ENCODE assay signal across 1 cellular context in the genomic region with DNA sequence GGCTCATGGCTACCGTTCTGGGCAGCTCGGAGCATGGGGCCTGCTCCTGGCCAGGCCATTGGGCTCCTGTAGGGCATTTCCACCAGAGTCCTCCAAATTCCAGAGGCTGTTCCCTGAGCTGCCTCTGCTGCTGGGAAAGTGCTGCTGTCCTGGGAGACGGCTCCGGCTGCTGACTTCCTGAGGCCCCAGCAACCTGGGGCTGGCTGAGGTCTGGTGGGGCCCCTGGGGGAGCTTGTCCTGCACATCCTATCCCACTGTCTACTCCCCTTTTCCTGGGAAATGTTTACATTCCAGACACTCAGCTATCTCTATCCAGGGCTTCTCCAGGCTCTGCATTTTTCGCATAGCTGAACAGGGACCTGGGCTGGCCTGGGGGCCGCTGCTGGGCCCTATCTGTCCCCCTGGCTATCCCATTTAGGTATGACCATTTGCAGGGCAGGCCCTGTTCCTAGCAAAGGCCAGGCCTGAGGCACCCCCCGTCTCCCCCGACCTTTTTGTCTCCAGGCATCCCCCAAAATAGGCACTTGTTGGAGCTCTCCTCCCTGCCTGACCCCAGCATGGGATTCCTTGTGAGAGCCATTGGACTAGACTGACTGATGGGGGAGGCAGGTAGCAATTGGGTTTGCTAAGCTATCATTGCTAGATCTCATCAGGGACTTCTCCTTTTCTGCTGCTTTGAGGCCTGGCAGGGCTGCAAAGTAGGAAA.
A peak's percentile ranks its signal among the peaks of the same experiment; 100 is the strongest.
TF ChIP-seq lines count a peak whose summit lies in the region.

No MANE protein-coding gene starts in this region.

TF ChIP-seq in HepG2, 621 proteins besides CTCF, POLR2A, EP300 and RAD21 (continued from another document and continues in another):
- TF ChIP-seq, protein P1, sequence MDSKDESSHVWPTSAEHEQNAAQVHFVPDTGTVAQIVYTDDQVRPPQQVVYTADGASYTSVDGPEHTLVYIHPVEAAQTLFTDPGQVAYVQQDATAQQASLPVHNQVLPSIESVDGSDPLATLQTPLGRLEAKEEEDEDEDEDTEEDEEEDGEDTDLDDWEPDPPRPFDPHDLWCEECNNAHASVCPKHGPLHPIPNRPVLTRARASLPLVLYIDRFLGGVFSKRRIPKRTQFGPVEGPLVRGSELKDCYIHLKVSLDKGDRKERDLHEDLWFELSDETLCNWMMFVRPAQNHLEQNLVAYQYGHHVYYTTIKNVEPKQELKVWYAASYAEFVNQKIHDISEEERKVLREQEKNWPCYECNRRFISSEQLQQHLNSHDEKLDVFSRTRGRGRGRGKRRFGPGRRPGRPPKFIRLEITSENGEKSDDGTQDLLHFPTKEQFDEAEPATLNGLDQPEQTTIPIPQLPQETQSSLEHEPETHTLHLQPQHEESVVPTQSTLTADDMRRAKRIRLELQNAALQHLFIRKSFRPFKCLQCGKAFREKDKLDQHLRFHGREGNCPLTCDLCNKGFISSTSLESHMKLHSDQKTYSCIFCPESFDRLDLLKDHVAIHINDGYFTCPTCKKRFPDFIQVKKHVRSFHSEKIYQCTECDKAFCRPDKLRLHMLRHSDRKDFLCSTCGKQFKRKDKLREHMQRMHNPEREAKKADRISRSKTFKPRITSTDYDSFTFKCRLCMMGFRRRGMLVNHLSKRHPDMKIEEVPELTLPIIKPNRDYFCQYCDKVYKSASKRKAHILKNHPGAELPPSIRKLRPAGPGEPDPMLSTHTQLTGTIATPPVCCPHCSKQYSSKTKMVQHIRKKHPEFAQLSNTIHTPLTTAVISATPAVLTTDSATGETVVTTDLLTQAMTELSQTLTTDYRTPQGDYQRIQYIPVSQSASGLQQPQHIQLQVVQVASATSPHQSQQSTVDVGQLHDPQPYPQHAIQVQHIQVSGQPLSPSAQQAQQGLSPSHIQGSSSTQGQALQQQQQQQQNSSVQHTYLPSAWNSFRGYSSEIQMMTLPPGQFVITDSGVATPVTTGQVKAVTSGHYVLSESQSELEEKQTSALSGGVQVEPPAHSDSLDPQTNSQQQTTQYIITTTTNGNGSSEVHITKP (CRISPR knock-in tag; IDR thresholded peaks at IDR 0.05; ENCODE audit: low read depth), result no peak
- TF ChIP-seq KDM2A (CRISPR knock-in tag; IDR thresholded peaks at IDR 0.05; ENCODE audit: borderline replicate concordance, low read depth), result peak; percentile 62
- TF ChIP-seq ZNF570 (CRISPR knock-in tag; IDR thresholded peaks at IDR 0.05; ENCODE audit: borderline replicate concordance), result no peak
- TF ChIP-seq ZNF33B (CRISPR knock-in tag; IDR thresholded peaks at IDR 0.05), result no peak
- no peak for TF ChIP-seq ZSCAN12 (CRISPR knock-in tag; IDR thresholded peaks at IDR 0.05)
- TF ChIP-seq, protein P2, sequence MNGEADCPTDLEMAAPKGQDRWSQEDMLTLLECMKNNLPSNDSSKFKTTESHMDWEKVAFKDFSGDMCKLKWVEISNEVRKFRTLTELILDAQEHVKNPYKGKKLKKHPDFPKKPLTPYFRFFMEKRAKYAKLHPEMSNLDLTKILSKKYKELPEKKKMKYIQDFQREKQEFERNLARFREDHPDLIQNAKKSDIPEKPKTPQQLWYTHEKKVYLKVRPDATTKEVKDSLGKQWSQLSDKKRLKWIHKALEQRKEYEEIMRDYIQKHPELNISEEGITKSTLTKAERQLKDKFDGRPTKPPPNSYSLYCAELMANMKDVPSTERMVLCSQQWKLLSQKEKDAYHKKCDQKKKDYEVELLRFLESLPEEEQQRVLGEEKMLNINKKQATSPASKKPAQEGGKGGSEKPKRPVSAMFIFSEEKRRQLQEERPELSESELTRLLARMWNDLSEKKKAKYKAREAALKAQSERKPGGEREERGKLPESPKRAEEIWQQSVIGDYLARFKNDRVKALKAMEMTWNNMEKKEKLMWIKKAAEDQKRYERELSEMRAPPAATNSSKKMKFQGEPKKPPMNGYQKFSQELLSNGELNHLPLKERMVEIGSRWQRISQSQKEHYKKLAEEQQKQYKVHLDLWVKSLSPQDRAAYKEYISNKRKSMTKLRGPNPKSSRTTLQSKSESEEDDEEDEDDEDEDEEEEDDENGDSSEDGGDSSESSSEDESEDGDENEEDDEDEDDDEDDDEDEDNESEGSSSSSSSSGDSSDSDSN (CRISPR knock-in tag; IDR thresholded peaks at IDR 0.05), result peak; percentile 77
- TF ChIP-seq NR2F6 (IDR thresholded peaks at IDR 0.05), result 0 out of 2 replicates have a peak, but pooled peaks have one; percentile 33
- TF ChIP-seq NR2F6 (CRISPR knock-in tag; IDR thresholded peaks at IDR 0.05), result peak; percentile 59; the same call in 1 of the 2 replicates
- no peak for TF ChIP-seq ZNF337 (CRISPR knock-in tag; IDR thresholded peaks at IDR 0.05; ENCODE audit: borderline replicate concordance, low read depth)
- peak; percentile 9; the same call in 1 of the 2 replicates for TF ChIP-seq HNF4G (IDR thresholded peaks at IDR 0.05; ENCODE audit: borderline replicate concordance, low read depth, low read length)
- no peak for TF ChIP-seq HNF4G (CRISPR knock-in tag; IDR thresholded peaks at IDR 0.05; ENCODE audit: borderline replicate concordance, low read depth)
- no peak for TF ChIP-seq SMAD3 (CRISPR knock-in tag; IDR thresholded peaks at IDR 0.05)
- TF ChIP-seq, protein P3, sequence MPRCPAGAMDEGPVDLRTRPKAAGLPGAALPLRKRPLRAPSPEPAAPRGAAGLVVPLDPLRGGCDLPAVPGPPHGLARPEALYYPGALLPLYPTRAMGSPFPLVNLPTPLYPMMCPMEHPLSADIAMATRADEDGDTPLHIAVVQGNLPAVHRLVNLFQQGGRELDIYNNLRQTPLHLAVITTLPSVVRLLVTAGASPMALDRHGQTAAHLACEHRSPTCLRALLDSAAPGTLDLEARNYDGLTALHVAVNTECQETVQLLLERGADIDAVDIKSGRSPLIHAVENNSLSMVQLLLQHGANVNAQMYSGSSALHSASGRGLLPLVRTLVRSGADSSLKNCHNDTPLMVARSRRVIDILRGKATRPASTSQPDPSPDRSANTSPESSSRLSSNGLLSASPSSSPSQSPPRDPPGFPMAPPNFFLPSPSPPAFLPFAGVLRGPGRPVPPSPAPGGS (CRISPR knock-in tag; IDR thresholded peaks at IDR 0.05), result 0 out of 2 replicates have a peak, but pooled peaks have one; percentile 30
- TF ChIP-seq ZNF367 (CRISPR knock-in tag; IDR thresholded peaks at IDR 0.05; ENCODE audit: borderline replicate concordance), result no peak
- no peak for TF ChIP-seq ZFAT (CRISPR knock-in tag; conservative IDR thresholded peaks at IDR 0.05)
- no peak for TF ChIP-seq NR2C2 (CRISPR knock-in tag; IDR thresholded peaks at IDR 0.05; ENCODE audit: borderline replicate concordance)
- TF ChIP-seq, protein P4, sequence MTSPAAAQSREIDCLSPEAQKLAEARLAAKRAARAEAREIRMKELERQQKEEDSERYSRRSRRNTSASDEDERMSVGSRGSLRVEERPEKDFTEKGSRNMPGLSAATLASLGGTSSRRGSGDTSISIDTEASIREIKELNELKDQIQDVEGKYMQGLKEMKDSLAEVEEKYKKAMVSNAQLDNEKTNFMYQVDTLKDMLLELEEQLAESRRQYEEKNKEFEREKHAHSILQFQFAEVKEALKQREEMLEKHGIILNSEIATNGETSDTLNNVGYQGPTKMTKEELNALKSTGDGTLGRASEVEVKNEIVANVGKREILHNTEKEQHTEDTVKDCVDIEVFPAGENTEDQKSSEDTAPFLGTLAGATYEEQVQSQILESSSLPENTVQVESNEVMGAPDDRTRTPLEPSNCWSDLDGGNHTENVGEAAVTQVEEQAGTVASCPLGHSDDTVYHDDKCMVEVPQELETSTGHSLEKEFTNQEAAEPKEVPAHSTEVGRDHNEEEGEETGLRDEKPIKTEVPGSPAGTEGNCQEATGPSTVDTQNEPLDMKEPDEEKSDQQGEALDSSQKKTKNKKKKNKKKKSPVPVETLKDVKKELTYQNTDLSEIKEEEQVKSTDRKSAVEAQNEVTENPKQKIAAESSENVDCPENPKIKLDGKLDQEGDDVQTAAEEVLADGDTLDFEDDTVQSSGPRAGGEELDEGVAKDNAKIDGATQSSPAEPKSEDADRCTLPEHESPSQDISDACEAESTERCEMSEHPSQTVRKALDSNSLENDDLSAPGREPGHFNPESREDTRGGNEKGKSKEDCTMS (CRISPR knock-in tag; conservative IDR thresholded peaks at IDR 0.05), result no peak; the same call in 1 of the 2 replicates
- TF ChIP-seq KDM1A (CRISPR knock-in tag; IDR thresholded peaks at IDR 0.05), result no peak
- TF ChIP-seq, protein P5, sequence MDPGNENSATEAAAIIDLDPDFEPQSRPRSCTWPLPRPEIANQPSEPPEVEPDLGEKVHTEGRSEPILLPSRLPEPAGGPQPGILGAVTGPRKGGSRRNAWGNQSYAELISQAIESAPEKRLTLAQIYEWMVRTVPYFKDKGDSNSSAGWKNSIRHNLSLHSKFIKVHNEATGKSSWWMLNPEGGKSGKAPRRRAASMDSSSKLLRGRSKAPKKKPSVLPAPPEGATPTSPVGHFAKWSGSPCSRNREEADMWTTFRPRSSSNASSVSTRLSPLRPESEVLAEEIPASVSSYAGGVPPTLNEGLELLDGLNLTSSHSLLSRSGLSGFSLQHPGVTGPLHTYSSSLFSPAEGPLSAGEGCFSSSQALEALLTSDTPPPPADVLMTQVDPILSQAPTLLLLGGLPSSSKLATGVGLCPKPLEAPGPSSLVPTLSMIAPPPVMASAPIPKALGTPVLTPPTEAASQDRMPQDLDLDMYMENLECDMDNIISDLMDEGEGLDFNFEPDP (CRISPR knock-in tag; conservative IDR thresholded peaks at IDR 0.05), result no peak
- no peak for TF ChIP-seq ZNF780A (CRISPR knock-in tag; IDR thresholded peaks at IDR 0.05)
- TF ChIP-seq ZNF556 (CRISPR knock-in tag; IDR thresholded peaks at IDR 0.05; ENCODE audit: borderline replicate concordance), result no peak
- TF ChIP-seq ZNF761 (CRISPR knock-in tag; conservative IDR thresholded peaks at IDR 0.05), result 0 out of 2 replicates have a peak, but pooled peaks have one; percentile 67
- peak; percentile 85 for TF ChIP-seq SAP130 (CRISPR knock-in tag; IDR thresholded peaks at IDR 0.05; ENCODE audit: low read depth)
- no peak for TF ChIP-seq SETDB1 (CRISPR knock-in tag; IDR thresholded peaks at IDR 0.05; ENCODE audit: borderline replicate concordance)
- TF ChIP-seq NPAS2 (CRISPR knock-in tag; IDR thresholded peaks at IDR 0.05; ENCODE audit: borderline replicate concordance), result no peak
- peak; percentile 89 for TF ChIP-seq GATAD2A (CRISPR knock-in tag; IDR thresholded peaks at IDR 0.05)
- TF ChIP-seq BORCS8-MEF2B (CRISPR knock-in tag; IDR thresholded peaks at IDR 0.05), result no peak
- TF ChIP-seq SOX5 (CRISPR knock-in tag; IDR thresholded peaks at IDR 0.05; ENCODE audit: borderline replicate concordance), result peak; percentile 51; the same call in 1 of the 2 replicates
- peak; percentile 53 for TF ChIP-seq ZNF614 (CRISPR knock-in tag; IDR thresholded peaks at IDR 0.05; ENCODE audit: borderline replicate concordance)
- no peak for TF ChIP-seq NAIF1 (CRISPR knock-in tag; IDR thresholded peaks at IDR 0.05; ENCODE audit: borderline replicate concordance)
- TF ChIP-seq, protein P6, sequence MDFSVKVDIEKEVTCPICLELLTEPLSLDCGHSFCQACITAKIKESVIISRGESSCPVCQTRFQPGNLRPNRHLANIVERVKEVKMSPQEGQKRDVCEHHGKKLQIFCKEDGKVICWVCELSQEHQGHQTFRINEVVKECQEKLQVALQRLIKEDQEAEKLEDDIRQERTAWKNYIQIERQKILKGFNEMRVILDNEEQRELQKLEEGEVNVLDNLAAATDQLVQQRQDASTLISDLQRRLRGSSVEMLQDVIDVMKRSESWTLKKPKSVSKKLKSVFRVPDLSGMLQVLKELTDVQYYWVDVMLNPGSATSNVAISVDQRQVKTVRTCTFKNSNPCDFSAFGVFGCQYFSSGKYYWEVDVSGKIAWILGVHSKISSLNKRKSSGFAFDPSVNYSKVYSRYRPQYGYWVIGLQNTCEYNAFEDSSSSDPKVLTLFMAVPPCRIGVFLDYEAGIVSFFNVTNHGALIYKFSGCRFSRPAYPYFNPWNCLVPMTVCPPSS (IDR thresholded peaks at IDR 0.05), result no peak
- TF ChIP-seq NCOA1 (CRISPR knock-in tag; IDR thresholded peaks at IDR 0.05), result no peak
- no peak for TF ChIP-seq ZNF432 (CRISPR knock-in tag; IDR thresholded peaks at IDR 0.05; ENCODE audit: borderline replicate concordance)
- no peak for TF ChIP-seq AGO1 (IDR thresholded peaks at IDR 0.05; ENCODE audit: low read depth, low read length, poor library complexity, severe bottlenecking)
- no peak for TF ChIP-seq ZNF260 (CRISPR knock-in tag; IDR thresholded peaks at IDR 0.05; ENCODE audit: borderline replicate concordance, low read depth)
- TF ChIP-seq ZNF7 (CRISPR knock-in tag; IDR thresholded peaks at IDR 0.05), result no peak
- TF ChIP-seq KLF13 (CRISPR knock-in tag; IDR thresholded peaks at IDR 0.05), result no peak
- TF ChIP-seq, protein P7, sequence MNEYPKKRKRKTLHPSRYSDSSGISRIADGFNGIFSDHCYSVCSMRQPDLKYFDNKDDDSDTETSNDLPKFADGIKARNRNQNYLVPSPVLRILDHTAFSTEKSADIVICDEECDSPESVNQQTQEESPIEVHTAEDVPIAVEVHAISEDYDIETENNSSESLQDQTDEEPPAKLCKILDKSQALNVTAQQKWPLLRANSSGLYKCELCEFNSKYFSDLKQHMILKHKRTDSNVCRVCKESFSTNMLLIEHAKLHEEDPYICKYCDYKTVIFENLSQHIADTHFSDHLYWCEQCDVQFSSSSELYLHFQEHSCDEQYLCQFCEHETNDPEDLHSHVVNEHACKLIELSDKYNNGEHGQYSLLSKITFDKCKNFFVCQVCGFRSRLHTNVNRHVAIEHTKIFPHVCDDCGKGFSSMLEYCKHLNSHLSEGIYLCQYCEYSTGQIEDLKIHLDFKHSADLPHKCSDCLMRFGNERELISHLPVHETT (CRISPR knock-in tag; conservative IDR thresholded peaks at IDR 0.05), result no peak
- no peak for TF ChIP-seq ZNF10 (CRISPR knock-in tag; IDR thresholded peaks at IDR 0.05; ENCODE audit: borderline replicate concordance, low read depth)
- TF ChIP-seq, protein P8, sequence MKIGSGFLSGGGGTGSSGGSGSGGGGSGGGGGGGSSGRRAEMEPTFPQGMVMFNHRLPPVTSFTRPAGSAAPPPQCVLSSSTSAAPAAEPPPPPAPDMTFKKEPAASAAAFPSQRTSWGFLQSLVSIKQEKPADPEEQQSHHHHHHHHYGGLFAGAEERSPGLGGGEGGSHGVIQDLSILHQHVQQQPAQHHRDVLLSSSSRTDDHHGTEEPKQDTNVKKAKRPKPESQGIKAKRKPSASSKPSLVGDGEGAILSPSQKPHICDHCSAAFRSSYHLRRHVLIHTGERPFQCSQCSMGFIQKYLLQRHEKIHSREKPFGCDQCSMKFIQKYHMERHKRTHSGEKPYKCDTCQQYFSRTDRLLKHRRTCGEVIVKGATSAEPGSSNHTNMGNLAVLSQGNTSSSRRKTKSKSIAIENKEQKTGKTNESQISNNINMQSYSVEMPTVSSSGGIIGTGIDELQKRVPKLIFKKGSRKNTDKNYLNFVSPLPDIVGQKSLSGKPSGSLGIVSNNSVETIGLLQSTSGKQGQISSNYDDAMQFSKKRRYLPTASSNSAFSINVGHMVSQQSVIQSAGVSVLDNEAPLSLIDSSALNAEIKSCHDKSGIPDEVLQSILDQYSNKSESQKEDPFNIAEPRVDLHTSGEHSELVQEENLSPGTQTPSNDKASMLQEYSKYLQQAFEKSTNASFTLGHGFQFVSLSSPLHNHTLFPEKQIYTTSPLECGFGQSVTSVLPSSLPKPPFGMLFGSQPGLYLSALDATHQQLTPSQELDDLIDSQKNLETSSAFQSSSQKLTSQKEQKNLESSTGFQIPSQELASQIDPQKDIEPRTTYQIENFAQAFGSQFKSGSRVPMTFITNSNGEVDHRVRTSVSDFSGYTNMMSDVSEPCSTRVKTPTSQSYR (CRISPR knock-in tag; IDR thresholded peaks at IDR 0.05; ENCODE audit: borderline replicate concordance), result peak; percentile 47; the same call in 1 of the 2 replicates
- peak; percentile 34; the same call in 1 of the 2 replicates for TF ChIP-seq ELF1 (CRISPR knock-in tag; IDR thresholded peaks at IDR 0.05)
